Comparison of ENCODE assay signal across 22 cellular contexts in the genomic region with DNA sequence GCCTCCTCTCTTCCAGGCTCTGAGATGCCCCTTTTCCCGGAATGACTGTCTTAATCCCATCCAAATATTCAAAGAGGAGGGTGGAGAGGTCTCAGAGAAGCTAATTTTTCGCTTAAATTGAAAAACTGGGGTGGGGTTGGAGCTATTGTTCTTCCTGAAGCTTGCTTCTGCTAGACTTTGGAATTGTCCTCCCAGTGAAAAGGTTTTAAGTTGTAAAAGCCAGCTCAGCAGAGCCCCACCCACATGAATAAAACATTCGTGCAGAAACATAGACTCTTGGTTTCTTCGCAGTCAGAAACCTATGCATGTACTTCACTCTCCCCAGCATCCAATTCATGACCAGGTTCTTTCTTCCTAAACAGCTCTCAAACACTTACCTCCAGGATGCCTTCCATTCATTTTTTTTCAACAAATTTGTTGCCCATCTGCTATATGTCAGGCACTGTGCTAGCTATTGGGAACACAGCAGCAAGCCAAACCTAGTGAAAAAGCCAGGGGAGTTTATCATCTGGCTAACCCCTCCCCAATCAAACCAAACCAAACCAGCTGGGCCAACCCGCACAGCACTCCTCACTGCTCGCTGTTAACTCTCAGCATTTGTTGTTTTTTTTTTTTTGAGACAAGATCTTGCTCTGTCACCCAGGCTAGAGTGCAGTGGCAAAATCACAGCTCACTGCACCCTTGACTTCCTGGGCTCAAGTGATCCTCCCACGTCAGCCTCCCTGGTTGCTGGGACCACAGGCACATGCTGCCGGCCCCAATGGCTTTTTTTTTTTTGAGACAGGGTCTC. TPM values are rescaled to one million over a fixed set of nuclear protein-coding genes. Genes with fewer than 3 reads are reported as not detected.
A peak's percentile ranks its signal among the peaks of the same experiment; 100 is the strongest.
DNase-seq lines count a peak whose midpoint lies in the region; ATAC-seq, FAIRE-seq and TF ChIP-seq lines count a peak whose summit lies in the region.
"Had no signal": no experiment of that assay in that cellular context is flagged by ENCODE, and none has a peak within 500 bp of the region (broad histone marks: within the 10 kb centered on the region; RNA-seq: fewer than 3 reads in every experiment).

No MANE protein-coding gene starts in this region.

- peak overlapping the region; percentile 35 for H3K4me3 Mint-ChIP-seq in type B pancreatic cell
- H3K4me3 Mint-ChIP-seq: activated naive CD8-positive, alpha-beta T cell treated with anti-CD3 and anti-CD28 coated beads, Interleukin-2, amount 10 ng/mL, durations not matched to agents 7 days and 5 days had no signal

- no peak overlapping the region for H4K8ac ChIP-seq in H1 (ENCODE audit: extremely low read depth, insufficient read depth, low read length)

- H3K27ac ChIP-seq in SK-N-SH (ENCODE audit: low read depth in 2 of 2, low read length in 1 of 2) (no peak overlapping the region), H1 (ENCODE audit: low read depth, low read length) (no peak overlapping the region)
- H3K27ac ChIP-seq: gastrocnemius medialis, HL-60, SJSA1, thoracic aorta had no signal

- no peak overlapping the region for H2BK20ac ChIP-seq in H1 (ENCODE audit: low read length)

- H3K9ac ChIP-seq in SK-N-SH = no peak overlapping the region
- no peak overlapping the region for H3K9ac ChIP-seq in H1 (replicated peaks in 1 of 4; ENCODE audit: extremely low read depth in 1 of 4, low read depth in 3 of 4, low read length in 3 of 4)
- peak overlapping the region; percentile 71 for H3K9ac ChIP-seq in mucosa of stomach (ENCODE audit: low read length)

- peak overlapping the region; percentile 55 for H3K27ac Mint-ChIP-seq in type B pancreatic cell
- H3K27ac Mint-ChIP-seq: activated naive CD8-positive, alpha-beta T cell treated with anti-CD3 and anti-CD28 coated beads, Interleukin-2, amount 10 ng/mL, durations not matched to agents 7 days and 5 days had no signal

- no peak for TF ChIP-seq CTCF in SK-N-SH (IDR thresholded peaks at IDR 0.05)
- TF ChIP-seq CTCF in H1 (IDR thresholded peaks at IDR 0.05; ENCODE audit: control extremely low read depth in 1 of 3, insufficient read depth in 1 of 3, low read depth in 1 of 3, low read length in 3 of 3) = no peak
- TF ChIP-seq CTCF in type B pancreatic cell (conservative IDR thresholded peaks at IDR 0.05) = no peak

- H3K79me2 ChIP-seq in SK-N-SH (ENCODE audit: insufficient read depth) (no peaks in the 10 kb centered on the region), H1 (ENCODE audit: control insufficient read depth in 1 of 2, insufficient read depth in 2 of 2, low read length in 2 of 2) (no peaks in the 10 kb centered on the region)

- no peaks in the 10 kb centered on the region for H3K4me1 Mint-ChIP-seq in type B pancreatic cell (ENCODE audit: unreplicated experiment)
- H3K4me1 Mint-ChIP-seq: activated naive CD8-positive, alpha-beta T cell treated with anti-CD3 and anti-CD28 coated beads, Interleukin-2, amount 10 ng/mL, durations not matched to agents 7 days and 5 days; brain had no signal

- no peaks in the 10 kb centered on the region for H3K36me3 ChIP-seq in SK-N-SH (replicated peaks in 1 of 2; ENCODE audit: control insufficient read depth in 1 of 2, insufficient read depth in 2 of 2, low read length in 1 of 2)
- no peaks in the 10 kb centered on the region for H3K36me3 ChIP-seq in H1 (ENCODE audit: control insufficient read depth in 2 of 4, insufficient read depth in 4 of 4, low read length in 3 of 4)
- H3K36me3 ChIP-seq in mucosa of stomach (ENCODE audit: control insufficient read depth, insufficient read depth, low read length) = no peaks in the 10 kb centered on the region
- H3K36me3 ChIP-seq: BE2C, gastrocnemius medialis, SJSA1, thoracic aorta had no signal

- H4K20me1 ChIP-seq in SK-N-SH (ENCODE audit: insufficient read depth) (no peaks in the 10 kb centered on the region), H1 (replicated peaks in 1 of 2; ENCODE audit: control insufficient read depth in 1 of 2, insufficient read depth in 2 of 2, low read length in 2 of 2) (no peaks in the 10 kb centered on the region)

- ATAC-seq in SK-N-SH treated with all-trans-retinoic acid at 6 μM for 48 hours = no peak
- ATAC-seq: gastrocnemius medialis had no signal

- H3K79me1 ChIP-seq in H1 (ENCODE audit: low read depth, low read length) = no peaks in the 10 kb centered on the region

- no peak for TF ChIP-seq RAD21 in SK-N-SH (IDR thresholded peaks at IDR 0.05; ENCODE audit: low read length)
- TF ChIP-seq RAD21 in H1 (IDR thresholded peaks at IDR 0.05 in 1 of 2, conservative IDR thresholded peaks at IDR 0.05 in 1 of 2; ENCODE audit: low read depth in 2 of 2, low read length in 2 of 2) = no peak

- H2BK120ac ChIP-seq in H1 (replicated peaks; ENCODE audit: low read depth, low read length) = no peak overlapping the region

- H3K27me3 ChIP-seq in SK-N-SH (ENCODE audit: insufficient read depth) (no peaks in the 10 kb centered on the region), H1 (replicated peaks in 1 of 4; ENCODE audit: control insufficient read depth in 3 of 4, extremely low read depth in 1 of 4, insufficient read depth in 3 of 4, low read length in 3 of 4) (no peaks in the 10 kb centered on the region), mucosa of stomach (ENCODE audit: control insufficient read depth, insufficient read depth, low read length) (no peaks in the 10 kb centered on the region)
- H3K27me3 ChIP-seq: BE2C, gastrocnemius medialis, SJSA1 had no signal

- H2AFZ ChIP-seq in SK-N-SH (ENCODE audit: low read depth) (0 out of 2 replicates have a peak overlapping the region, but pooled peaks have one; percentile 46), H1 (ENCODE audit: low read length) (peak overlapping the region; percentile 73)

- no peak for FAIRE-seq in H1 (lab: Jason Lieb, UNC)
- FAIRE-seq: colon had no signal

- H3K36me3 Mint-ChIP-seq in type B pancreatic cell = no peaks in the 10 kb centered on the region
- H3K36me3 Mint-ChIP-seq: activated naive CD8-positive, alpha-beta T cell treated with anti-CD3 and anti-CD28 coated beads, Interleukin-2, amount 10 ng/mL, durations not matched to agents 7 days and 5 days; brain had no signal

- no peak overlapping the region for H2AK5ac ChIP-seq in H1 (ENCODE audit: low read depth, low read length)

- POLR2A ChIA-PET in SK-N-SH (lab: Yijun Ruan, JAX) (no interaction called here), H1 (lab: Charles Lee; ENCODE audit: partially characterized antibody) (no interaction called here)

- H3K9me3 Mint-ChIP-seq in type B pancreatic cell = no peaks in the 10 kb centered on the region

- H2BK12ac ChIP-seq in H1 (ENCODE audit: low read depth, low read length) = no peak overlapping the region

- H3F3A ChIP-seq in SK-N-SH (replicated peaks; ENCODE audit: insufficient read depth) = peaks cover 7% of the 10 kb centered on the region

- H3K9me3 ChIP-seq in SK-N-SH (no peaks in the 10 kb centered on the region), H1 (ENCODE audit: insufficient read depth in 2 of 2, low read depth in 1 of 2, low read length in 1 of 2) (no peaks in the 10 kb centered on the region), mucosa of stomach (ENCODE audit: control insufficient read depth, low read length) (no peaks in the 10 kb centered on the region)
- H3K9me3 ChIP-seq: BE2C, gastrocnemius medialis, SJSA1, thoracic aorta had no signal

- no peaks in the 10 kb centered on the region for H3K23me2 ChIP-seq in H1 (ENCODE audit: low read depth, low read length)

- no peak for TF ChIP-seq EP300 in SK-N-SH (IDR thresholded peaks at IDR 0.05; ENCODE audit: borderline replicate concordance in 1 of 2, low read depth in 1 of 2, low read length in 1 of 2)
- TF ChIP-seq EP300 in H1 (IDR thresholded peaks at IDR 0.05; ENCODE audit: borderline replicate concordance in 1 of 2, low read depth in 2 of 2, low read length in 2 of 2) = no peak

- H3K56ac ChIP-seq in H1 (replicated peaks; ENCODE audit: insufficient read length, low read depth, low read length) = no peak overlapping the region

- H3K4me1 ChIP-seq in SK-N-SH (ENCODE audit: control insufficient read depth in 1 of 2, insufficient read depth in 2 of 2, low read depth in 1 of 2, low read length in 1 of 2) = no peaks in the 10 kb centered on the region
- H3K4me1 ChIP-seq in H1 (replicated peaks in 1 of 4; ENCODE audit: control insufficient read depth in 3 of 4, insufficient read depth in 4 of 4, low read length in 3 of 4) = no peaks in the 10 kb centered on the region
- H3K4me1 ChIP-seq in mucosa of stomach (ENCODE audit: control insufficient read depth, insufficient read depth, low read length) = peaks cover 45% of the 10 kb centered on the region
- H3K4me1 ChIP-seq: BE2C, gastrocnemius medialis had no signal

- H3K4me3 ChIP-seq in SK-N-SH (ENCODE audit: low read depth in 2 of 2, low read length in 1 of 2) (no peak overlapping the region), H1 (ENCODE audit: extremely low read depth in 1 of 4, insufficient read depth in 2 of 4, low read depth in 3 of 4, low read length in 4 of 4) (no peak overlapping the region), mucosa of stomach (ENCODE audit: low read length) (peak overlapping the region; percentile 22)
- H3K4me3 ChIP-seq: gastrocnemius medialis, SJSA1, thoracic aorta had no signal

- no peak for DNase-seq in SK-N-SH
- no peak for DNase-seq in H1 (ENCODE audit: low read depth in 1 of 2, low spot score in 2 of 2)
- DNase-seq in type B pancreatic cell (ENCODE audit: extremely low spot score, unreplicated experiment) = no peak
- no peak for DNase-seq in NCI-H1105 (lab: John Stamatoyannopoulos, UW)
- DNase-seq in NCI-H146 treated with DMSO at 0.1 percent for 48 hours (lab: John Stamatoyannopoulos, UW; ENCODE audit: unreplicated experiment) = no peak
- DNase-seq in GOT3 (lab: John Stamatoyannopoulos, UW) = no peak
- DNase-seq: 8988T; activated CD4-positive, CD25-positive, alpha-beta regulatory T cell treated with anti-CD3 and anti-CD28 coated beads, Interleukin-2, amount 50 U/mL, for 72 hours; activated naive CD8-positive, alpha-beta T cell treated with anti-CD3 and anti-CD28 coated beads, Interleukin-2, amount 10 ng/mL, durations not matched to agents 7 days and 5 days; BE2C; gastrocnemius medialis; NCI-H1048; NCI-H2081 treated with DMSO at 0.1 percent for 48 hours; stimulated activated CD4-positive, alpha-beta T cell treated with anti-CD3 and anti-CD28 coated beads, Interleukin-12 subunit alpha, Interleukin-12 subunit beta, amount 100 ng/mL, for 4 hours; T-helper 9 cell had no signal

- 73% methylated on average over 8 of the region's 8 CpGs for WGBS in SK-N-SH (ENCODE audit: low lambda C conversion rate)
- 86% methylated on average over 6 of the region's 8 CpGs; no CpG with 5 or more reads in 1 of the 2 experiments for WGBS in H1 (ENCODE audit: extremely low coverage in 1 of 2, insufficient coverage in 1 of 2, insufficient read length in 1 of 2, insufficient replicate concordance in 2 of 2, low coverage in 1 of 2, low lambda C conversion rate in 2 of 2, missing lambda C conversion rate in 1 of 2), 2 experiments

- H2BK15ac ChIP-seq in H1 (ENCODE audit: low read length) = no peak overlapping the region

- no peaks in the 10 kb centered on the region for H3K27me3 Mint-ChIP-seq in type B pancreatic cell

- no peak overlapping the region for H4K91ac ChIP-seq in H1 (replicated peaks; ENCODE audit: insufficient read length, low read length)

- CTCF ChIA-PET in SK-N-SH (lab: Yijun Ruan, JAX) = no interaction called here
- CTCF ChIA-PET in H1 (lab: Charles Lee; ENCODE audit: partially characterized antibody) = interaction anchor here (0.6 to 1.2 kb wide), 3 partner anchors 11 to 59 kb away, joined by 3 to 5 read pairs (median 3); no protein-coding TSS in a partner anchor

- H3K4me2 ChIP-seq in SK-N-SH (no peak overlapping the region), H1 (ENCODE audit: insufficient read depth in 1 of 2, low read depth in 2 of 2, low read length in 2 of 2) (no peak overlapping the region)

- no peak overlapping the region for H3K18ac ChIP-seq in H1 (ENCODE audit: extremely low read depth, low read length)

- no peak overlapping the region for H3K4ac ChIP-seq in H1 (replicated peaks; ENCODE audit: insufficient read length, low read depth, low read length)

- no peaks in the 10 kb centered on the region for H3K9me2 ChIP-seq in SK-N-SH

- H3K14ac ChIP-seq in H1 (ENCODE audit: insufficient read length) = no peak overlapping the region

- H3K23ac ChIP-seq in H1 (ENCODE audit: insufficient read length) = no peak overlapping the region

- no peak for TF ChIP-seq POLR2A in H1 (IDR thresholded peaks at IDR 0.05; ENCODE audit: control extremely low read depth in 1 of 2, low read depth in 2 of 2, low read length in 2 of 2)

- H4K5ac ChIP-seq in H1 (ENCODE audit: insufficient read length, low read depth, low read length) = no peak overlapping the region

- H2BK5ac ChIP-seq in H1 (ENCODE audit: low read depth, low read length) = no peak overlapping the region

RNA-seq across cellular contexts. Expression of gene OCLN, which starts 37.9 kb away (rescaled TPM):
- polyA plus RNA-seq in SK-N-SH (2012; rRNA removed) = 6.5 and 7.4 TPM in 2 replicates
- polyA plus RNA-seq in SK-N-SH (2012; cell fraction: cytosol; rRNA removed) = 7.2 and 8.0 TPM in 2 replicates
- 3.8 and 10.0 TPM in 2 replicates for polyA plus RNA-seq in SK-N-SH (2012; cell fraction: nucleus; rRNA removed)
- total RNA-seq in H1 (2021; fragmentation: NEBNext Ultra II Directional; extraction: Animal tissue kit (Norgen Biotek cat#: 25700)) = 76.3 and 85.5 TPM in 2 replicates
- 19.8 and 27.9 TPM in 2 replicates for polyA plus RNA-seq in H1 (2011; rRNA removed)
- 25.1 TPM for polyA plus RNA-seq in H1 (2011; cell fraction: cytosol; rRNA removed)
- polyA plus RNA-seq in H1 (2011; cell fraction: nucleus; rRNA removed) = 12.6 TPM
- 23.6 to 38.1 TPM (median 35.5 TPM) in 4 replicates for polyA plus RNA-seq in H1 (2012, experiment 1 of 2)
- polyA plus RNA-seq in H1 (2012, experiment 2 of 2) = 2.6 TPM
- 51.5 TPM for polyA plus RNA-seq in H1 (2013, experiment 1 of 2)
- 55.0 TPM for polyA plus RNA-seq in H1 (2013, experiment 2 of 2)
- 111 and 145 TPM in 2 replicates for polyA minus RNA-seq in H1 (2011; rRNA and poly(A)+ RNA removed)
- 47.8 TPM for polyA minus RNA-seq in H1 (2011; cell fraction: cytosol; rRNA and poly(A)+ RNA removed)
- polyA minus RNA-seq in H1 (2011; cell fraction: nucleus; rRNA and poly(A)+ RNA removed) = 57.8 TPM
- 57.5 and 135 TPM in 2 replicates for total RNA-seq in type B pancreatic cell (ENCODE audit: low replicate concordance)

RNA-seq across cellular contexts. Expression of gene MARVELD2, which starts 39.7 kb away (rescaled TPM):
- polyA plus RNA-seq in SK-N-SH (2012; rRNA removed) (0.07 TPM in 1 of 2 replicates, not detected in the other), H1 (2011; rRNA removed) (15.4 and 18.7 TPM in 2 replicates)
- polyA plus RNA-seq in SK-N-SH (2012; cell fraction: cytosol; rRNA removed) = 0.01 and 0.03 TPM in 2 replicates
- polyA plus RNA-seq in SK-N-SH (2012; cell fraction: nucleus; rRNA removed) = 0.06 and 0.14 TPM in 2 replicates
- total RNA-seq in H1 (2021; fragmentation: NEBNext Ultra II Directional; extraction: Animal tissue kit (Norgen Biotek cat#: 25700)) = 31.0 and 31.4 TPM in 2 replicates
- 16.9 TPM for polyA plus RNA-seq in H1 (2011; cell fraction: cytosol; rRNA removed)
- polyA plus RNA-seq in H1 (2011; cell fraction: nucleus; rRNA removed) = 7.8 TPM
- polyA plus RNA-seq in H1 (2012, experiment 1 of 2) = 15.4 to 18.2 TPM (median 17.1 TPM) in 4 replicates
- 4.7 TPM for polyA plus RNA-seq in H1 (2012, experiment 2 of 2)
- 27.0 TPM for polyA plus RNA-seq in H1 (2013, experiment 1 of 2)
- 32.4 TPM for polyA plus RNA-seq in H1 (2013, experiment 2 of 2)
- 38.9 and 46.7 TPM in 2 replicates for polyA minus RNA-seq in H1 (2011; rRNA and poly(A)+ RNA removed)
- polyA minus RNA-seq in H1 (2011; cell fraction: cytosol; rRNA and poly(A)+ RNA removed) = 28.2 TPM
- polyA minus RNA-seq in H1 (2011; cell fraction: nucleus; rRNA and poly(A)+ RNA removed) = 21.6 TPM
- 26.1 and 62.5 TPM in 2 replicates for total RNA-seq in type B pancreatic cell (ENCODE audit: low replicate concordance)
